18 cellular contexts compared by ENCODE assay signal in genomic region chr14:92154283-92154942, GRCh38. TPM values are rescaled to one million over a fixed set of nuclear protein-coding genes. Genes with fewer than 3 reads are reported as not detected.
A peak's percentile ranks its signal among the peaks of the same experiment; 100 is the strongest.
DNase-seq lines count a peak whose midpoint lies in the region; ATAC-seq, FAIRE-seq and TF ChIP-seq lines count a peak whose summit lies in the region.
"Had no signal": no experiment of that assay in that cellular context is flagged by ENCODE, and none has a peak within 500 bp of the region (broad histone marks: within the 10 kb centered on the region; RNA-seq: fewer than 3 reads in every experiment).

No MANE protein-coding gene starts in this region.

- no peak overlapping the region for H3K9ac ChIP-seq in fibroblast of lung (ENCODE audit: insufficient read depth, low read length)

- H3K27me3 ChIP-seq in Panc1 (ENCODE audit: control insufficient read depth, insufficient read depth, low read length) (no peaks in the 10 kb centered on the region), fibroblast of lung (ENCODE audit: control insufficient read depth, insufficient read depth, low read length) (no peaks in the 10 kb centered on the region)

- no peak overlapping the region for H3K27ac Mint-ChIP-seq in natural killer cell
- H3K27ac Mint-ChIP-seq: B cell had no signal

- peak; percentile 95 for ATAC-seq in Panc1
- ATAC-seq in GM18858 (IDR thresholded peaks at IDR 0.05; ENCODE audit: unreplicated experiment), result no peak
- ATAC-seq in natural killer cell, result no peak
- ATAC-seq in HG02588 (IDR thresholded peaks at IDR 0.05; ENCODE audit: unreplicated experiment), result no peak
- ATAC-seq: activated naive CD4-positive, alpha-beta T cell treated with anti-CD3 and anti-CD28 coated beads, Interleukin-2, amount 50 U/mL, for 72 hours; stimulated activated naive B cell treated with anti-CD40 and anti-IgM and Interleukin-4, amounts not matched to agents 10 μg/mL and 1 μg/mL and 100 μg/mL, for 72 hours had no signal

- H4K20me1 ChIP-seq in fibroblast of lung (ENCODE audit: control insufficient read depth, extremely low read depth, insufficient read depth, low read length), result no peaks in the 10 kb centered on the region

- peak; percentile 53 for FAIRE-seq in G401.6 (lab: Jason Lieb, UNC)
- FAIRE-seq: urothelium cell line had no signal

- H3K4me1 Mint-ChIP-seq in natural killer cell, result peaks cover 0 to 4% of the 10 kb centered on the region in 2 donors
- H3K4me1 Mint-ChIP-seq: B cell had no signal

- H3K4me1 ChIP-seq in Panc1 (ENCODE audit: control insufficient read depth, insufficient read depth, low read length), result peaks cover 5% of the 10 kb centered on the region
- H3K4me1 ChIP-seq in fibroblast of lung (ENCODE audit: control insufficient read depth, extremely low read depth, insufficient read depth, low read length), result no peaks in the 10 kb centered on the region

- no peak for TF ChIP-seq CTCF in Panc1 (IDR thresholded peaks at IDR 0.05)
- TF ChIP-seq CTCF in fibroblast of lung (conservative IDR thresholded peaks at IDR 0.05 in 1 of 2, IDR thresholded peaks at IDR 0.05 in 1 of 2; ENCODE audit: low read depth in 1 of 2, low read length in 2 of 2), result no peak
- no peak for TF ChIP-seq CTCF in natural killer cell (IDR thresholded peaks at IDR 0.05)

- H3K4me3 ChIP-seq in Panc1 (ENCODE audit: low read depth in 2 of 2, low read length in 2 of 2) (no peak overlapping the region), fibroblast of lung (replicated peaks in 1 of 4; ENCODE audit: control extremely low read depth in 1 of 4, insufficient read depth in 1 of 4, low read depth in 3 of 4, low read length in 4 of 4) (no peak overlapping the region)
- H3K4me3 ChIP-seq: skin epidermis had no signal

- POLR2A ChIA-PET in Panc1 (lab: Charles Lee), result no interaction called here

- CTCF ChIA-PET in Panc1 (lab: Charles Lee), result no interaction called here

- H3K9me3 ChIP-seq in Panc1 (ENCODE audit: control insufficient read depth, insufficient read depth, low read depth, low read length) (no peaks in the 10 kb centered on the region), fibroblast of lung (ENCODE audit: control insufficient read depth, insufficient read depth, low read depth, low read length) (no peaks in the 10 kb centered on the region)

- H3K36me3 ChIP-seq in Panc1 (ENCODE audit: control insufficient read depth, insufficient read depth, low read length) (peaks cover 21% of the 10 kb centered on the region), fibroblast of lung (ENCODE audit: control insufficient read depth, insufficient read depth, low read length) (peaks cover 7% of the 10 kb centered on the region)

- no peak overlapping the region for H3K4me2 ChIP-seq in fibroblast of lung (ENCODE audit: extremely low read depth, insufficient read depth, low read length)

- H2AFZ ChIP-seq in fibroblast of lung (ENCODE audit: low read length), result no peak overlapping the region

- H3K27me3 Mint-ChIP-seq in natural killer cell (ENCODE audit: low read depth in 2 of 2), result no peaks in the 10 kb centered on the region
- H3K27me3 Mint-ChIP-seq: B cell; stimulated activated naive B cell treated with anti-CD40 and anti-IgM and Interleukin-4, amounts not matched to agents 10 μg/mL and 1 μg/mL and 100 μg/mL, for 72 hours had no signal

- H3K36me3 Mint-ChIP-seq in natural killer cell, result peaks cover 21% of the 10 kb centered on the region

- no peaks in the 10 kb centered on the region for H3K9me3 Mint-ChIP-seq in natural killer cell
- H3K9me3 Mint-ChIP-seq: activated naive CD4-positive, alpha-beta T cell treated with anti-CD3 and anti-CD28 coated beads, Interleukin-2, amount 50 U/mL, for 72 hours; stimulated activated naive B cell treated with anti-CD40 and anti-IgM and Interleukin-4, amounts not matched to agents 10 μg/mL and 1 μg/mL and 100 μg/mL, for 72 hours had no signal

- DNase-seq in AG08396 (ENCODE audit: low spot score) (peak; percentile 20), Panc1 (ENCODE audit: low read depth, low spot score) (no peak), fibroblast of lung (ENCODE audit: low read depth in 2 of 2) (peak; percentile 21 to 37), NCI-H1105 treated with DMSO at 0.1 percent for 48 hours (lab: John Stamatoyannopoulos, UW) (no peak), natural killer cell (no peak)
- DNase-seq: DMS 273 treated with DMSO at 0.1 percent for 48 hours; GOT3; NCI-H1048; occipital lobe; stimulated activated naive B cell treated with anti-CD40 and anti-IgM and Interleukin-4, amounts not matched to agents 10 μg/mL and 1 μg/mL and 100 μg/mL, for 72 hours; T-helper 2 cell had no signal

- H3K79me2 ChIP-seq in fibroblast of lung (ENCODE audit: control insufficient read depth, insufficient read depth, low read length), result no peaks in the 10 kb centered on the region

- H3K27ac ChIP-seq in Panc1 (ENCODE audit: low read length) (peak overlapping the region; percentile 39; the same call in 1 of the 2 replicates), fibroblast of lung (ENCODE audit: insufficient read depth, low read length) (no peak overlapping the region)

- no peak overlapping the region for H3K4me3 Mint-ChIP-seq in natural killer cell
- H3K4me3 Mint-ChIP-seq: B cell; stimulated activated naive B cell treated with anti-CD40 and anti-IgM and Interleukin-4, amounts not matched to agents 10 μg/mL and 1 μg/mL and 100 μg/mL, for 72 hours had no signal

- BruUV-seq in Panc1 (replicated peaks; lab: Mats Ljungman, UMichigan), result no TSS peak

- in situ Hi-C loops in Panc1 (cut with HindIII; ENCODE audit: low pct_unique_long_range_greater_than_20kb, low sequenced_read_pairs), result no loop called here

- intact Hi-C loops in Panc1 (cut with micrococcal nuclease; ENCODE audit: unreplicated experiment), result no loop called here
- intact Hi-C loops in natural killer cell (cut with micrococcal nuclease), result no loop called here

RNA-seq across cellular contexts. Expression of gene CPSF2, which starts 32.6 kb away (rescaled TPM):
- total RNA-seq in Panc1 (2021; ENCODE audit: unreplicated experiment) (62.0 TPM), fibroblast of lung (41.3 and 41.8 TPM in 2 replicates), natural killer cell (10 to 100 TPM; 24.2 to 39.8 (median 28.6) TPM)
- 33.3 TPM for polyA plus RNA-seq in Panc1 (2012; ENCODE audit: insufficient read length)
- 46.9 and 55.7 TPM in 2 replicates for polyA plus RNA-seq in fibroblast of lung
- polyA plus RNA-seq in fibroblast of lung (2012), result 50.1 and 57.3 TPM in 2 replicates
- polyA minus RNA-seq in fibroblast of lung (ENCODE audit: low replicate concordance), result 6.6 and 14.9 TPM in 2 replicates

RNA-seq across cellular contexts. Expression of gene NDUFB1, which starts 32.9 kb away (rescaled TPM):
- total RNA-seq in Panc1 (2021; ENCODE audit: unreplicated experiment) (126 TPM), fibroblast of lung (310 and 320 TPM in 2 replicates), natural killer cell (10 to 100 TPM; 40.9 to 55.4 (median 45.0) TPM)
- polyA plus RNA-seq in Panc1 (2012; ENCODE audit: insufficient read length), result 147 TPM
- 436 and 569 TPM in 2 replicates for polyA plus RNA-seq in fibroblast of lung
- 550 and 633 TPM in 2 replicates for polyA plus RNA-seq in fibroblast of lung (2012)
- 6.5 and 15.6 TPM in 2 replicates for polyA minus RNA-seq in fibroblast of lung (ENCODE audit: low replicate concordance)

RNA-seq across cellular contexts. Expression of gene ATXN3, which starts 48.0 kb away (rescaled TPM):
- total RNA-seq in Panc1 (2021; ENCODE audit: unreplicated experiment) (14.6 TPM), fibroblast of lung (40.6 and 63.3 TPM in 2 replicates), natural killer cell (10 to 100 TPM; 26.7 to 40.5 (median 30.7) TPM)
- polyA plus RNA-seq in Panc1 (2012; ENCODE audit: insufficient read length), result 9.3 TPM
- 21.0 and 34.1 TPM in 2 replicates for polyA plus RNA-seq in fibroblast of lung
- polyA plus RNA-seq in fibroblast of lung (2012), result 19.3 and 28.2 TPM in 2 replicates
- 2.0 and 10.4 TPM in 2 replicates for polyA minus RNA-seq in fibroblast of lung (ENCODE audit: low replicate concordance)

Comparison
In these comparisons a context has a peak if more than half of its experiments do, and no peak if none do; other contexts are left out.
1. DNase-seq: peak in AG08396 (single experiment) and fibroblast of lung (2 of 2); none in Panc1 (single experiment), NCI-H1105 treated with DMSO at 0.1 percent for 48 hours (single experiment) and natural killer cell (single experiment).